8 cellular contexts compared by ENCODE assay signal in genomic region chr15:73560501-73561117, GRCh38.
A peak's percentile ranks its signal among the peaks of the same experiment; 100 is the strongest.
DNase-seq lines count a peak whose midpoint lies in the region; ATAC-seq and TF ChIP-seq lines count a peak whose summit lies in the region.

No MANE protein-coding gene starts in this region.

- DNase-seq in SIG-M5 treated with dmso at 0.1 percent for 504 hours (lab: John Stamatoyannopoulos, UW; ENCODE audit: unreplicated experiment) (peak; percentile 20), SIG-M5 (lab: John Stamatoyannopoulos, UW) (no peak), NCI-H1105 treated with DMSO at 0.1 percent for 48 hours (lab: John Stamatoyannopoulos, UW) (peak; percentile 43), fibroblast of gingiva (ENCODE audit: low read depth) (peak; percentile 68), pons (ENCODE audit: low spot score) (peak; percentile 82)
- DNase-seq in activated CD4-positive, CD25-positive, alpha-beta regulatory T cell treated with anti-CD3 and anti-CD28 coated beads, Interleukin-2, amount 50 U/mL, for 72 hours = no peak

- ATAC-seq in SK-N-SH treated with all-trans-retinoic acid at 6 μM for 48 hours = peak; percentile 87
- ATAC-seq in HG03039 (IDR thresholded peaks at IDR 0.05; ENCODE audit: unreplicated experiment) = no peak

TF ChIP-seq in SK-N-SH treated with all-trans-retinoic acid at 6 μM for 48 hours, 23 proteins besides CTCF, POLR2A, EP300 and RAD21:
- no peak for TF ChIP-seq BACH2 (CRISPR knock-in tag; IDR thresholded peaks at IDR 0.05; ENCODE audit: borderline replicate concordance)
- TF ChIP-seq PPARA (CRISPR knock-in tag; IDR thresholded peaks at IDR 0.05; ENCODE audit: borderline replicate concordance) = no peak
- no peak for TF ChIP-seq PATZ1 (CRISPR knock-in tag; IDR thresholded peaks at IDR 0.05; ENCODE audit: borderline replicate concordance)
- no peak for TF ChIP-seq CREB5 (CRISPR knock-in tag; IDR thresholded peaks at IDR 0.05; ENCODE audit: low read depth)
- TF ChIP-seq ZFP30 (CRISPR knock-in tag; IDR thresholded peaks at IDR 0.05) = no peak
- no peak for TF ChIP-seq ARNTL (CRISPR knock-in tag; IDR thresholded peaks at IDR 0.05; ENCODE audit: borderline replicate concordance, low read depth)
- TF ChIP-seq SNAI2 (CRISPR knock-in tag; IDR thresholded peaks at IDR 0.05) = no peak
- TF ChIP-seq ZNF70 (CRISPR knock-in tag; IDR thresholded peaks at IDR 0.05) = no peak
- TF ChIP-seq ISL1 (CRISPR knock-in tag; IDR thresholded peaks at IDR 0.05) = no peak
- no peak for TF ChIP-seq ZC3H10 (CRISPR knock-in tag; IDR thresholded peaks at IDR 0.05)
- no peak for TF ChIP-seq CSRNP3 (CRISPR knock-in tag; IDR thresholded peaks at IDR 0.05)

Comparison
In these comparisons a context has a peak if more than half of its experiments do, and no peak if none do; other contexts are left out.
1. DNase-seq: peak in SIG-M5 treated with dmso at 0.1 percent for 504 hours (single experiment), NCI-H1105 treated with DMSO at 0.1 percent for 48 hours (single experiment), fibroblast of gingiva (single experiment) and pons (single experiment); none in SIG-M5 (single experiment) and activated CD4-positive, CD25-positive, alpha-beta regulatory T cell treated with anti-CD3 and anti-CD28 coated beads, Interleukin-2, amount 50 U/mL, for 72 hours (single experiment).